In genomic region chr17:57634713-57635465, GRCh38 we compare ENCODE assay signal across 16 cellular contexts.
DNase-seq lines count a peak whose midpoint lies in the region; ATAC-seq and TF ChIP-seq lines count a peak whose summit lies in the region.
"Had no signal": no experiment of that assay in that cellular context is flagged by ENCODE, and none has a peak within 500 bp of the region (broad histone marks: within the 10 kb centered on the region; RNA-seq: fewer than 3 reads in every experiment).

No MANE protein-coding gene starts in this region.

- H3K9ac ChIP-seq in HCT116 (ENCODE audit: low read length) (no peak overlapping the region), OCI-LY3 (ENCODE audit: low read length) (peak overlapping the region; percentile 86; the same call in 1 of the 2 replicates), fibroblast of lung (ENCODE audit: insufficient read depth, low read length) (no peak overlapping the region)

- H3K4me3 ChIP-seq in AG10803 (ENCODE audit: low read length): no peak overlapping the region
- H3K4me3 ChIP-seq in HCT116 (replicated peaks in 1 of 2; ENCODE audit: low read depth in 1 of 2, low read length in 2 of 2): no peak overlapping the region
- H3K4me3 ChIP-seq in OCI-LY3 (ENCODE audit: low read length): no peak overlapping the region
- no peak overlapping the region for H3K4me3 ChIP-seq in fibroblast of lung (replicated peaks in 1 of 4; ENCODE audit: control extremely low read depth in 1 of 4, insufficient read depth in 1 of 4, low read depth in 3 of 4, low read length in 4 of 4)
- H3K4me3 ChIP-seq: pancreas had no signal

- intact Hi-C loops in HCT116 (cut with micrococcal nuclease): no loop called here

- H4K20me1 ChIP-seq in HCT116 (ENCODE audit: insufficient read depth) (no peaks in the 10 kb centered on the region), OCI-LY3 (ENCODE audit: insufficient read depth, low read length) (no peaks in the 10 kb centered on the region), fibroblast of lung (ENCODE audit: control insufficient read depth, extremely low read depth, insufficient read depth, low read length) (no peaks in the 10 kb centered on the region)

- POLR2A ChIA-PET in HCT116 (lab: Charles Lee) (no interaction called here), RWPE1 (lab: Yijun Ruan, JAX; ENCODE audit: low non-redundant PET) (no interaction called here)

- H3K27me3 ChIP-seq in HCT116 (ENCODE audit: insufficient read depth, low read length) (no peaks in the 10 kb centered on the region), OCI-LY3 (ENCODE audit: low read depth, low read length) (no peaks in the 10 kb centered on the region), fibroblast of lung (ENCODE audit: control insufficient read depth, insufficient read depth, low read length) (no peaks in the 10 kb centered on the region)
- H3K27me3 ChIP-seq: pancreas had no signal

- no peak overlapping the region for H3K4me2 ChIP-seq in HCT116 (ENCODE audit: low read length)
- H3K4me2 ChIP-seq in OCI-LY3 (ENCODE audit: low read length): peak overlapping the region; percentile 83
- no peak overlapping the region for H3K4me2 ChIP-seq in fibroblast of lung (ENCODE audit: extremely low read depth, insufficient read depth, low read length)

- peak; percentile 8 for DNase-seq in AG10803 (ENCODE audit: low read depth)
- DNase-seq in HCT116 (ENCODE audit: low read depth, low spot score): peak; percentile 10
- DNase-seq in fibroblast of lung (ENCODE audit: low read depth in 2 of 2): peak; percentile 39 to 74
- no peak for DNase-seq in NK-92 (lab: John Stamatoyannopoulos, UW; ENCODE audit: unreplicated experiment)
- DNase-seq in RWPE1 (ENCODE audit: low spot score): no peak
- no peak for DNase-seq in NCI-H2029 treated with DMSO at 0.1 percent for 48 hours (lab: John Stamatoyannopoulos, UW)
- DNase-seq: activated CD4-positive, alpha-beta T cell treated with anti-CD3 and anti-CD28 coated beads, Interleukin-2, amount 10 ng/mL, durations not matched to agents 7 days and 5 days; activated naive CD8-positive, alpha-beta T cell treated with anti-CD3 and anti-CD28 coated beads, Interleukin-2, amount 50 U/mL, for 24 hours; activated T-cell treated with anti-CD3 and anti-CD28 coated beads, Interleukin-2, amount 50 U/mL, for 4 hours; left colon; NCI-H146; NCI-H524; pancreas; RPMI8226 had no signal

- H3K9me3 ChIP-seq in HCT116 (ENCODE audit: control insufficient read depth in 1 of 2, insufficient read depth in 1 of 2, low read depth in 1 of 2, low read length in 2 of 2): no peaks in the 10 kb centered on the region
- H3K9me3 ChIP-seq in OCI-LY3 (ENCODE audit: insufficient read depth, low read length): no peaks in the 10 kb centered on the region
- no peaks in the 10 kb centered on the region for H3K9me3 ChIP-seq in fibroblast of lung (ENCODE audit: control insufficient read depth, insufficient read depth, low read depth, low read length)
- H3K9me3 ChIP-seq: pancreas had no signal

- H3K79me2 ChIP-seq in HCT116 (ENCODE audit: insufficient read depth, low read length): no peaks in the 10 kb centered on the region
- peaks cover 4% of the 10 kb centered on the region; the same call in 1 of the 2 replicates for H3K79me2 ChIP-seq in OCI-LY3 (ENCODE audit: low read length)
- no peaks in the 10 kb centered on the region for H3K79me2 ChIP-seq in fibroblast of lung (ENCODE audit: control insufficient read depth, insufficient read depth, low read length)

- H2AFZ ChIP-seq in HCT116 (ENCODE audit: low read depth, low read length, poor library complexity, severe bottlenecking) (no peak overlapping the region), OCI-LY3 (ENCODE audit: low read depth, low read length) (no peak overlapping the region), fibroblast of lung (ENCODE audit: low read length) (no peak overlapping the region)

- H3K27ac ChIP-seq in HCT116 (ENCODE audit: low read depth, low read length): no peak overlapping the region
- H3K27ac ChIP-seq in OCI-LY3 (ENCODE audit: low read length): peak overlapping the region; percentile 99
- H3K27ac ChIP-seq in fibroblast of lung (ENCODE audit: insufficient read depth, low read length): no peak overlapping the region
- no peak overlapping the region for H3K27ac ChIP-seq in RWPE1
- H3K27ac ChIP-seq: pancreas had no signal

- no peak for TF ChIP-seq POLR2A in HCT116 (IDR thresholded peaks at IDR 0.05; ENCODE audit: borderline replicate concordance, extremely low read depth, insufficient read depth, insufficient read length)

- H3K36me3 ChIP-seq in HCT116 (ENCODE audit: control insufficient read depth in 1 of 2, insufficient read depth in 2 of 2, low read length in 2 of 2) (peaks cover 0 to 5% of the 10 kb centered on the region in 2 experiments; a peak in 1 of 4 replicates), OCI-LY3 (replicated peaks; ENCODE audit: low read depth, low read length) (peaks cover 33% of the 10 kb centered on the region), fibroblast of lung (ENCODE audit: control insufficient read depth, insufficient read depth, low read length) (no peaks in the 10 kb centered on the region)
- H3K36me3 ChIP-seq: pancreas had no signal

- RAD21 ChIA-PET in HCT116 (lab: Charles Lee; ENCODE audit: low non-redundant PET in 1 of 2, low total read pairs in 2 of 2, uncharacterized antibody in 2 of 2, unreplicated experiment in 2 of 2): no interaction called here

- H3K9me2 ChIP-seq in HCT116 (ENCODE audit: insufficient read depth): no peaks in the 10 kb centered on the region

- CTCF ChIA-PET in HCT116 (lab: Charles Lee) (interaction anchor here (1.9 kb wide), 1 partner anchor 37 kb away, joined by 6 read pairs; no protein-coding TSS in a partner anchor), RWPE1 (lab: Yijun Ruan, JAX) (no interaction called here)

- peak; percentile 30; the same call in 1 of the 2 replicates for ATAC-seq in HCT116
- ATAC-seq in GM19395 (IDR thresholded peaks at IDR 0.05; ENCODE audit: unreplicated experiment): no peak
- ATAC-seq: activated naive CD8-positive, alpha-beta T cell treated with anti-CD3 and anti-CD28 coated beads, Interleukin-2, amount 50 U/mL, for 24 hours; activated T-cell treated with anti-CD3 and anti-CD28 coated beads, Interleukin-2, amount 50 U/mL, for 4 hours; left colon; pancreas had no signal

- TF ChIP-seq CTCF in AG10803 (conservative IDR thresholded peaks at IDR 0.05; ENCODE audit: low read length) (no peak), HCT116 (IDR thresholded peaks at IDR 0.05 in 2 of 3, conservative IDR thresholded peaks at IDR 0.05 in 1 of 3; ENCODE audit: borderline replicate concordance in 1 of 3, insufficient read depth in 1 of 3, low read depth in 2 of 3, low read length in 2 of 3) (no peak), OCI-LY3 (IDR thresholded peaks at IDR 0.05; ENCODE audit: low read depth, low read length) (no peak), fibroblast of lung (conservative IDR thresholded peaks at IDR 0.05 in 1 of 2, IDR thresholded peaks at IDR 0.05 in 1 of 2; ENCODE audit: low read depth in 1 of 2, low read length in 2 of 2) (no peak), RWPE1 (conservative IDR thresholded peaks at IDR 0.05; ENCODE audit: low read depth) (no peak)

- no TSS peak for BruUV-seq in HCT116 (replicated peaks; lab: Mats Ljungman, UMichigan)

- TF ChIP-seq RAD21 in HCT116 (IDR thresholded peaks at IDR 0.05; ENCODE audit: low read depth): no peak

- H3K4me1 ChIP-seq in HCT116 (ENCODE audit: control insufficient read depth in 1 of 2, insufficient read depth in 2 of 2, low read length in 2 of 2) (no peaks in the 10 kb centered on the region), OCI-LY3 (ENCODE audit: low read length) (peaks cover 94% of the 10 kb centered on the region), fibroblast of lung (ENCODE audit: control insufficient read depth, extremely low read depth, insufficient read depth, low read length) (no peaks in the 10 kb centered on the region)
- H3K4me1 ChIP-seq: pancreas had no signal

TF ChIP-seq in HCT116, 20 proteins besides CTCF, POLR2A, EP300 and RAD21 (continues in another document):
- TF ChIP-seq, protein P1, sequence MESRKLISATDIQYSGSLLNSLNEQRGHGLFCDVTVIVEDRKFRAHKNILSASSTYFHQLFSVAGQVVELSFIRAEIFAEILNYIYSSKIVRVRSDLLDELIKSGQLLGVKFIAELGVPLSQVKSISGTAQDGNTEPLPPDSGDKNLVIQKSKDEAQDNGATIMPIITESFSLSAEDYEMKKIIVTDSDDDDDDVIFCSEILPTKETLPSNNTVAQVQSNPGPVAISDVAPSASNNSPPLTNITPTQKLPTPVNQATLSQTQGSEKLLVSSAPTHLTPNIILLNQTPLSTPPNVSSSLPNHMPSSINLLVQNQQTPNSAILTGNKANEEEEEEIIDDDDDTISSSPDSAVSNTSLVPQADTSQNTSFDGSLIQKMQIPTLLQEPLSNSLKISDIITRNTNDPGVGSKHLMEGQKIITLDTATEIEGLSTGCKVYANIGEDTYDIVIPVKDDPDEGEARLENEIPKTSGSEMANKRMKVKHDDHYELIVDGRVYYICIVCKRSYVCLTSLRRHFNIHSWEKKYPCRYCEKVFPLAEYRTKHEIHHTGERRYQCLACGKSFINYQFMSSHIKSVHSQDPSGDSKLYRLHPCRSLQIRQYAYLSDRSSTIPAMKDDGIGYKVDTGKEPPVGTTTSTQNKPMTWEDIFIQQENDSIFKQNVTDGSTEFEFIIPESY (IDR thresholded peaks at IDR 0.05; ENCODE audit: extremely low read depth, insufficient replicate concordance, low read length): no peak
- TF ChIP-seq SP1 (IDR thresholded peaks at IDR 0.05; ENCODE audit: low read depth) (no peak), POLR2AphosphoS5 (IDR thresholded peaks at IDR 0.05; ENCODE audit: low read depth, low read length) (no peak), SIN3A (IDR thresholded peaks at IDR 0.05; ENCODE audit: low read depth) (no peak)

Comparison
In these comparisons a context has a peak if more than half of its experiments do, and no peak if none do; other contexts are left out.
1. DNase-seq: peak in AG10803 (single experiment), HCT116 (single experiment) and fibroblast of lung (2 of 2); none in NK-92 (single experiment), RWPE1 (single experiment) and NCI-H2029 treated with DMSO at 0.1 percent for 48 hours (single experiment).